1 cellular context compared by ENCODE assay signal in genomic region chr2:237765122-237765521, GRCh38.
TF ChIP-seq lines count a peak whose summit lies in the region.
"Not testable (repeated sequence)": the region's sequence is repeated elsewhere in the genome, so short reads cannot be mapped to it uniquely, and the experiment has no call there.

No MANE protein-coding gene starts in this region.

TF ChIP-seq in HepG2, 621 proteins besides CTCF, POLR2A, EP300 and RAD21:
- not testable (repeated sequence) for TF ChIP-seq TCF12 (IDR thresholded peaks at IDR 0.05)
- TF ChIP-seq TCF12 (CRISPR knock-in tag; IDR thresholded peaks at IDR 0.05) (0 out of 2 replicates have a peak, but pooled peaks have one; percentile 27), ZNF362 (CRISPR knock-in tag; IDR thresholded peaks at IDR 0.05; ENCODE audit: borderline replicate concordance) (peak; percentile 60; the same call in 1 of the 2 replicates)
